In genomic region chr19:58557253-58558065, GRCh38 we compare ENCODE assay signal across 9 cellular contexts. TPM values are rescaled to one million over a fixed set of nuclear protein-coding genes. Genes with fewer than 3 reads are reported as not detected.
DNase-seq lines count a peak whose midpoint lies in the region; ATAC-seq and TF ChIP-seq lines count a peak whose summit lies in the region.
"Had no signal": no experiment of that assay in that cellular context is flagged by ENCODE, and none has a peak within 500 bp of the region (broad histone marks: within the 10 kb centered on the region; RNA-seq: fewer than 3 reads in every experiment).

No MANE protein-coding gene starts in this region.

- peak; percentile 37 for DNase-seq in activated CD4-positive, alpha-beta T cell treated with anti-CD3 and anti-CD28 coated beads for 36 hours
- no peak for DNase-seq in activated CD4-positive, alpha-beta T cell treated with anti-CD3 and anti-CD28 coated beads for 1 hour
- DNase-seq in adrenal gland (peak in 4 of 7 donors; percentile 31 to 60 (median 42)), left lobe of liver (ENCODE audit: low spot score) (peak; percentile 51), NCI-H1417 treated with DMSO at 0.1 percent for 48 hours (lab: John Stamatoyannopoulos, UW) (no peak)
- DNase-seq: NCI-H1417 had no signal

- H3K27ac ChIP-seq in adrenal gland (peak overlapping the region; percentile 86 to 100 (median 100)), temporal lobe (ENCODE audit: low read depth, low read length) (peak overlapping the region; percentile 82)

- peak overlapping the region in 3 of 4 donors; percentile 60 to 95 (median 79) for H3K4me3 ChIP-seq in adrenal gland

- CTCF ChIA-PET in activated CD4-positive, alpha-beta T cell treated with anti-CD3 and anti-CD28 coated beads for 36 hours (lab: Charles Lee) = interaction anchor here (0.5 to 2.7 kb wide), 4 partner anchors 11 to 253 kb away, joined by 3 to 22 read pairs (median 3); partner anchors contain the start of gene ZBTB45

- H3K4me1 ChIP-seq in adrenal gland (replicated peaks in 1 of 2) = peaks cover 41 to 66% of the 10 kb centered on the region in 2 donors

- H3K27ac Mint-ChIP-seq in activated CD4-positive, alpha-beta T cell treated with anti-CD3 and anti-CD28 coated beads for 36 hours = peak overlapping the region; percentile 94

- peaks cover 53% of the 10 kb centered on the region for H3K36me3 Mint-ChIP-seq in activated CD4-positive, alpha-beta T cell treated with anti-CD3 and anti-CD28 coated beads for 36 hours (ENCODE audit: low read depth)

- TF ChIP-seq POLR2A in adrenal gland (IDR thresholded peaks at IDR 0.05) = no peak

- POLR2A ChIA-PET in activated CD4-positive, alpha-beta T cell treated with anti-CD3 and anti-CD28 coated beads for 36 hours (lab: Charles Lee) = interaction anchor here (1.0 to 1.5 kb wide), 2 partner anchors 14 to 37 kb away, joined by 3 to 5 read pairs; partner anchors contain the start of genes TRIM28 and ZBTB45

- H3K36me3 ChIP-seq in adrenal gland (replicated peaks in 1 of 2) = peaks cover 0 to 25% of the 10 kb centered on the region in 2 donors

- no peaks in the 10 kb centered on the region for H3K27me3 Mint-ChIP-seq in activated CD4-positive, alpha-beta T cell treated with anti-CD3 and anti-CD28 coated beads for 36 hours

- no peaks in the 10 kb centered on the region for H3K9me3 Mint-ChIP-seq in activated CD4-positive, alpha-beta T cell treated with anti-CD3 and anti-CD28 coated beads for 36 hours (ENCODE audit: low read depth)

- 21 to 27% (median 25%) methylated on average over 11 of the region's 11 CpGs for WGBS in adrenal gland, 4 donors

- TF ChIP-seq CTCF in adrenal gland (IDR thresholded peaks at IDR 0.05) = no peak

- no peaks in the 10 kb centered on the region for H3K27me3 ChIP-seq in adrenal gland

- no peak for ATAC-seq in activated CD4-positive, alpha-beta T cell treated with anti-CD3 and anti-CD28 coated beads for 36 hours
- ATAC-seq in left lobe of liver (no peak), HG02610 (IDR thresholded peaks at IDR 0.05; ENCODE audit: unreplicated experiment) (no peak), HG02678 (IDR thresholded peaks at IDR 0.05; ENCODE audit: unreplicated experiment) (no peak)

- intact Hi-C loops in activated CD4-positive, alpha-beta T cell treated with anti-CD3 and anti-CD28 coated beads for 36 hours (cut with DNase I, micrococcal nuclease) = loop anchor here (1.0 to 2.0 kb wide), 6 partner anchors 13 to 374 kb away; partner anchors contain the start of genes TRIM28 (in 1 of the 2), ZBTB45 (in 1 of the 2), ZNF274 (in 1 of the 2) and ZNF446 (in 1 of the 2)
- intact Hi-C loops in adrenal gland (cut with DNase I) = no loop called here

- H3K4me1 Mint-ChIP-seq in activated CD4-positive, alpha-beta T cell treated with anti-CD3 and anti-CD28 coated beads for 36 hours = peaks cover 64% of the 10 kb centered on the region

- no peaks in the 10 kb centered on the region for H3K9me3 ChIP-seq in adrenal gland (replicated peaks in 1 of 3)

- peak overlapping the region; percentile 92 for H3K4me3 Mint-ChIP-seq in activated CD4-positive, alpha-beta T cell treated with anti-CD3 and anti-CD28 coated beads for 36 hours

RNA-seq across cellular contexts. Expression of gene UBE2M, which starts 1.0 kb away (rescaled TPM):
- total RNA-seq in activated CD4-positive, alpha-beta T cell treated with anti-CD3 and anti-CD28 coated beads for 36 hours = 100 to 1,000 TPM; 115 to 138 TPM
- total RNA-seq in adrenal gland = 100 to 1,000 TPM in 1 of 8 donors, 10 to 100 TPM in 7; 19.9 to 164 (median 54.6) TPM
- 100 to 1,000 TPM in 1 of 3 donors, 10 to 100 TPM in 2; 51.1 to 193 (median 55.6) TPM for polyA plus RNA-seq in adrenal gland
- total RNA-seq in left lobe of liver = 20.5 TPM
- 37.1 TPM for total RNA-seq in temporal lobe

RNA-seq across cellular contexts. Expression of gene CHMP2A, which starts 2.6 kb away (rescaled TPM):
- total RNA-seq in activated CD4-positive, alpha-beta T cell treated with anti-CD3 and anti-CD28 coated beads for 36 hours = 100 to 1,000 TPM; 101 to 107 TPM
- total RNA-seq in adrenal gland = 100 to 1,000 TPM; 146 to 246 (median 204) TPM
- polyA plus RNA-seq in adrenal gland = 100 to 1,000 TPM; 273 to 560 (median 394) TPM
- 73.4 TPM for total RNA-seq in left lobe of liver
- 48.7 TPM for total RNA-seq in temporal lobe

RNA-seq across cellular contexts. Expression of gene TRIM28, which starts 13.6 kb away (rescaled TPM):
- total RNA-seq in activated CD4-positive, alpha-beta T cell treated with anti-CD3 and anti-CD28 coated beads for 36 hours = 100 to 1,000 TPM; 481 to 758 TPM
- total RNA-seq in adrenal gland (100 to 1,000 TPM; 161 to 279 (median 228) TPM), left lobe of liver (84.0 TPM), temporal lobe (289 TPM)
- polyA plus RNA-seq in adrenal gland = 100 to 1,000 TPM; 245 to 302 (median 254) TPM

RNA-seq across cellular contexts. Expression of gene MZF1, which starts 15.7 kb away (rescaled TPM):
- 10 to 100 TPM; 14.3 to 15.0 TPM for total RNA-seq in activated CD4-positive, alpha-beta T cell treated with anti-CD3 and anti-CD28 coated beads for 36 hours
- 10 to 100 TPM; 13.8 to 77.0 (median 33.2) TPM for total RNA-seq in adrenal gland
- polyA plus RNA-seq in adrenal gland = 100 to 1,000 TPM in 2 of 3 donors, 1 to 10 TPM in 1; 8.7 to 152 (median 130) TPM
- 15.2 TPM for total RNA-seq in left lobe of liver
- total RNA-seq in temporal lobe = 9.6 TPM

RNA-seq across cellular contexts. Expression of gene ZBTB45, which starts 37.8 kb away (rescaled TPM):
- 10 to 100 TPM; 10.1 to 11.1 TPM for total RNA-seq in activated CD4-positive, alpha-beta T cell treated with anti-CD3 and anti-CD28 coated beads for 36 hours
- 10 to 100 TPM; 10.2 to 20.4 (median 14.9) TPM for total RNA-seq in adrenal gland
- 10 to 100 TPM in 1 of 3 donors, 1 to 10 TPM in 2; 1.7 to 12.6 (median 7.9) TPM for polyA plus RNA-seq in adrenal gland
- total RNA-seq in left lobe of liver = 5.0 TPM
- 5.2 TPM for total RNA-seq in temporal lobe

Comparison
In these comparisons a context has a peak if more than half of its experiments do, and no peak if none do; other contexts are left out.
1. DNase-seq: peak in activated CD4-positive, alpha-beta T cell treated with anti-CD3 and anti-CD28 coated beads for 36 hours (single experiment), adrenal gland (4 of 7) and left lobe of liver (single experiment); none in activated CD4-positive, alpha-beta T cell treated with anti-CD3 and anti-CD28 coated beads for 1 hour (single experiment) and NCI-H1417 treated with DMSO at 0.1 percent for 48 hours (single experiment).
2. intact Hi-C loops: an anchor here in activated CD4-positive, alpha-beta T cell treated with anti-CD3 and anti-CD28 coated beads for 36 hours (1.0 to 2.0 kb wide); none called in adrenal gland.